In the genomic region with DNA sequence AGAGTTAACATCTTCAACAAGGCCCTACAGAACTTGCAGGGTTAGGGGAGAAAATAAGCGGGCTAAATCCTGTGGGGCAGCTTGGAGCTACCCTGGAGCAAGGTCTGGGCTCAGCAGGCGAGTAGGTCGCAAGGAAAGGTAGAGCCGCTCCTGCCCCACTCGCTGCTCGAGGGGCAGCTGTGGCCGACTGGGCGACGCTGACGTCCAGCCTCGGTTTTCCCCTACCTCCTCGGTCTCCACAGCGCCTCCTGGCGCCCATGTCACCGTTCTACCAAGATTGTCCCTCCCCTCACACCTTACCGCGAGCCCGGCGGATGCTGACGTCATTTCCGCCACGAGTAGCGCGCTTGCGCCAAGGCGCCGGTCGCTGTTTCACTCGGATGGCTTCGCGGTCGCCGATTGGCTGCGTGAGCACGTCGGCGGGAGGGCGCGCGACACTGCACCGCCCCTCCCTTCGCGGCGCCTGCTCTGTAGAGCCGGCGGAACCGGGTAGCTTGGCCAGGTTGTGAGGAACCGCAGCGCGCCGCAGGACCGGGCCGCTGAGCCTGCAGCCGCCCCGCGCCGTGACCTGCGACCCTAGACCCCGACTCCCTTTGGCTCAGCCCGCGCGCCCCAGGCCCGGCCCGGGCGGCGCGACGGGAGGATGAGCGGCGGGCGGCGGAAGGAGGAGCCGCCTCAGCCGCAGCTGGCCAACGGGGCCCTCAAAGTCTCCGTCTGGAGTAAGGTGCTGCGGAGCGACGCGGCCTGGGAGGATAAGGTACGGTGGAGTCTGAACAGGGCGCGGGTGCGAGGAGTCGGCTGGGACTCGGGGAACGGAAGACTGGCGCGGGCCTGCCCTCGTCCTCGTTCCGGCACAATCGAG, we compare ENCODE assay signal across 1 cellular context.
A peak's percentile ranks its signal among the peaks of the same experiment; 100 is the strongest.
TF ChIP-seq lines count a peak whose summit lies in the region.

RAB5IF (plus strand) TSS at position 471 of the 862 bp plus-strand sequence; CDS start at position 644, 173 bp downstream.

TF ChIP-seq in HEK293, 187 proteins besides CTCF, POLR2A, EP300 and RAD21 (continued from another document):
- TF ChIP-seq ZBTB10 (tag by site-specific recombination; IDR thresholded peaks at IDR 0.05): no peak
- TF ChIP-seq ZNF2 (tag by site-specific recombination; IDR thresholded peaks at IDR 0.05): peak; percentile 76
- TF ChIP-seq ELK4 (IDR thresholded peaks at IDR 0.05; ENCODE audit: borderline replicate concordance, low read depth, low read length): no peak
- TF ChIP-seq ZNF366 (tag by site-specific recombination; conservative IDR thresholded peaks at IDR 0.05): no peak
